Comparison of ENCODE assay signal across 1 cellular context in genomic region chr7:139246494-139246893, GRCh38.
TF ChIP-seq lines count a peak whose summit lies in the region.

No MANE protein-coding gene starts in this region.

TF ChIP-seq in GM23338, 12 proteins besides CTCF, POLR2A, EP300 and RAD21 (continued from another document):
- TF ChIP-seq ZNF462 (CRISPR knock-in tag; IDR thresholded peaks at IDR 0.05) (no peak), EZH2 (IDR thresholded peaks at IDR 0.05; ENCODE audit: low read depth, unreplicated experiment) (no peak), ETS1 (IDR thresholded peaks at IDR 0.05) (no peak), NANOG (IDR thresholded peaks at IDR 0.05; ENCODE audit: borderline replicate concordance) (no peak)
